8 cellular contexts compared by ENCODE assay signal in the genomic region with DNA sequence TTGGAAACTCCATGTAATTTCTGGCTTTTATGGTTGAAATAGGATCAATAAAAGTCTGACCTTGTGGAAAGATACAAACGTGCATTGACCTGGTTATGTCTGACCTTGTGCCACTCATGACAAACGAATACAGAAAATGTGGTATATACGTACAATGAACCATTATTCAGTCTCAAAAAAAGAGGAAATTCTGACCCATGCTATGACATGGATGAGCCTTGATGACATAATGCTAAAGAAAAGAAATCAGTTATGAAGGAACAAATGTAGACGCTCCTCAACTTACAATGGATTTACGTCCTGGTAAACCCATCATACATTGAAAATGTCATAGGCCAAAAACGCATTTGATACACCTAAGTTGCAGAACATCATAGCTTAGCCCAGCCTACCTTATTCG.
"Had no signal": no experiment of that assay in that cellular context is flagged by ENCODE, and none has a peak within 500 bp of the region (broad histone marks: within the 10 kb centered on the region; RNA-seq: fewer than 3 reads in every experiment).

No MANE protein-coding gene starts in this region.

- FAIRE-seq: H1, H54, K562 had no signal

- H3K4me3 ChIP-seq: GM23338, K562 had no signal

- DNase-seq: H9, HCEC 1CT, IMR-90, KG1 had no signal

- H2AFZ ChIP-seq: GM23338 had no signal

- H3K4me2 ChIP-seq: GM23338 had no signal

- ATAC-seq: GM23338, K562 had no signal
